1 cellular context compared by ENCODE assay signal in the genomic region with DNA sequence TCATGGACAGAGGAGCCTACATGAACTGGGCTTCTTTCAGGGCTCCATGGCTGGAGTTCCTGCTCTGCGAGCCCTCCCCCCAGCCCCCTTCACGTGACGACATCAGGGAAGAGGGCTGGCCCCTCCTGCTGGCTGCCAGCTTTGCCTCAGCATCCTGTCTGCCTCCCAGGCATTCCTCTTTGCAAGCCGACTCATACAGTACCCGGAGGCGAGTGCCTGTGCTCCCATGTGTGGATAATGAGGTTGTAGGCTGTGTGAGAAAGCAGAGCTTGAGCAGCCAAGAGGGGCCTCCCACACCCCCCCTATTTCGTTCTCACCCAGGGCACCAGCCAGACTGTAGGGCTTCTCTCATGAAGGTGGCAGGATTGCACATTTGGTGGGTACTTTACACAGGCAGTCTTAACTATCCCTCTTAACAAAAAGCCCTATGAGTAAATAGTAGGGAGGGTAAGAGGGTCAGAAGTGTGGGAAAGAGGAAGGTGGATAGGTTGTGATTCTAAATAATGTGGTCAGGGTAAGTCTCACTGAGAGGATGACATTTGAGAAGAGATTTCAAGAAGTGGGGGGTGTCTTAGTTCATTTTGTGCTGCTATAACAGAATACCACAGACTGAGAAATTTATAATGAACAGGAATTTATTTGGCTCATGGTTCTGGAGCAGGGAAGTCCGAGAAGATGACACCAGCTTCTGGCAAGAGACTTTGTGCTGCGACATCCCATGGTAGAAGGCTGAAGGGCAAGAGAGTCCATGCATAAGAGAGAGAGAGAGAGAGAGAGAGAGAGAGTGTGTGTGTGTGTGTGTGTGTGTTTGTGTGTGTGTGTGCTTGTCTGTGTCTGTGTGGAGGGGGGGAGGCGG.
TF ChIP-seq lines count a peak whose summit lies in the region.

No MANE protein-coding gene starts in this region.

TF ChIP-seq in GM23338, 12 proteins besides CTCF, POLR2A, EP300 and RAD21 (continued from another document):
- no peak for TF ChIP-seq REST (IDR thresholded peaks at IDR 0.05; ENCODE audit: unreplicated experiment)
- TF ChIP-seq JUNB (IDR thresholded peaks at IDR 0.05; ENCODE audit: unreplicated experiment) = no peak
- peak; percentile 81 for TF ChIP-seq CREB1 (CRISPR knock-in tag; IDR thresholded peaks at IDR 0.05; ENCODE audit: low read depth)
- no peak for TF ChIP-seq POLR2AphosphoS5 (IDR thresholded peaks at IDR 0.05; ENCODE audit: low read depth)
- 0 out of 2 replicates have a peak, but pooled peaks have one; percentile 35 for TF ChIP-seq ETS1 (IDR thresholded peaks at IDR 0.05)
TF ChIP-seq in GM23338: peak in this region for 3.
